2 cellular contexts compared by ENCODE assay signal in the genomic region with DNA sequence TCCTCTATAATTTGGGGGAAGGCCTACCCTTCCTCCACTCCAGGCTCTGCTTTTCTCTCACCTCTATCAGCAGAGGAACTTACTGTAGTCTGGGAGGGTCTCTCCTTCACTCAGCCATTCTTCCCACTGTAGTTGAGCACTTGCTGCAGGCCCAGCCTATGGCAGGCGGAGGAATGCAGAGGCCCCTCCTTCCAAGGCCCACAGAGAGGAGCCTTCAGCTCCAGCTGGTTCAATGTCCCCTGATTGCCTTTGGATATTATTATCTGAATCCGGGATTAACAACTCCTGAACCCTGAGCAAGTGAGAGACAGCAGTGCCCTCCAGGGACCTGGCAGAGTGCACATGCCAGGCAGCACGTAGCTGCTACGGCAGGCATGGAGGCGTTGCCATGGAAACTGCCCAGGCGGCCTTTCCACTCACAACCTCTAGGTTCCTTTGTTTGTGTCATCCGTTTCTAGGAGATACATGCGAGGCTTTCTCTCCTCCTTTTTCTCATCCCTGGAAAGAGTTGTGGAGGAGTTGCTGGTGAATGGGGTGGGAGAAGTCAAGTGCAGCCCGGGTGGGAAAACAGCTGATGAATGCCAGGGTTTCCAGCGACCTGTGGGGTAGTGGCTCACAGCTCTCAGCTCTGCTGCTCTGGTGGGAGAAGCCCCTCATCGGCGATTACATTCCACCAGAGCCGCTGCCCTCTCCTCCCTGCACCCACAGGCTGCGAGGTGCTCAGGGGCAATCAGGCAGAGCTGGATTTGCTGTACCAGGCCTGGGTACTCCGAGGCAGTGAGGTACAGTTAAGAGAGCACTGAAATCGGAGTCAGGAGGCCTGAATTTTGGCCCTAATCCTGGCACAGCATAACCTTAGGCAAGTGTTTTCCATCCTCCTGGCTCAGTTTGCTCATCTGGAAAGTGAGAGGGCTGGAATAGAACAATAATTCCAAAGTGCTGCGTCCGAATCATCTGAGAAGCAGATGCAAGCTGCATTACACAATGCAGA.
A peak's percentile ranks its signal among the peaks of the same experiment; 100 is the strongest.
TF ChIP-seq lines count a peak whose summit lies in the region.

No MANE protein-coding gene starts in this region.

TF ChIP-seq in K562, 482 proteins besides CTCF, POLR2A, EP300 and RAD21 (continued from another document):
- no peak for TF ChIP-seq FOXK1 (CRISPR knock-in tag; IDR thresholded peaks at IDR 0.05; ENCODE audit: borderline replicate concordance)
- TF ChIP-seq, protein P1, sequence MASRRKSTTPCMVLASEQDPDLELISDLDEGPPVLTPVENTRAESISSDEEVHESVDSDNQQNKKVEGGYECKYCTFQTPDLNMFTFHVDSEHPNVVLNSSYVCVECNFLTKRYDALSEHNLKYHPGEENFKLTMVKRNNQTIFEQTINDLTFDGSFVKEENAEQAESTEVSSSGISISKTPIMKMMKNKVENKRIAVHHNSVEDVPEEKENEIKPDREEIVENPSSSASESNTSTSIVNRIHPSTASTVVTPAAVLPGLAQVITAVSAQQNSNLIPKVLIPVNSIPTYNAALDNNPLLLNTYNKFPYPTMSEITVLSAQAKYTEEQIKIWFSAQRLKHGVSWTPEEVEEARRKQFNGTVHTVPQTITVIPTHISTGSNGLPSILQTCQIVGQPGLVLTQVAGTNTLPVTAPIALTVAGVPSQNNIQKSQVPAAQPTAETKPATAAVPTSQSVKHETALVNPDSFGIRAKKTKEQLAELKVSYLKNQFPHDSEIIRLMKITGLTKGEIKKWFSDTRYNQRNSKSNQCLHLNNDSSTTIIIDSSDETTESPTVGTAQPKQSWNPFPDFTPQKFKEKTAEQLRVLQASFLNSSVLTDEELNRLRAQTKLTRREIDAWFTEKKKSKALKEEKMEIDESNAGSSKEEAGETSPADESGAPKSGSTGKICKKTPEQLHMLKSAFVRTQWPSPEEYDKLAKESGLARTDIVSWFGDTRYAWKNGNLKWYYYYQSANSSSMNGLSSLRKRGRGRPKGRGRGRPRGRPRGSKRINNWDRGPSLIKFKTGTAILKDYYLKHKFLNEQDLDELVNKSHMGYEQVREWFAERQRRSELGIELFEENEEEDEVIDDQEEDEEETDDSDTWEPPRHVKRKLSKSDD (conservative IDR thresholded peaks at IDR 0.05; ENCODE audit: low read length) = peak; percentile 76; the same call in 1 of the 2 replicates
- TF ChIP-seq, protein P2, sequence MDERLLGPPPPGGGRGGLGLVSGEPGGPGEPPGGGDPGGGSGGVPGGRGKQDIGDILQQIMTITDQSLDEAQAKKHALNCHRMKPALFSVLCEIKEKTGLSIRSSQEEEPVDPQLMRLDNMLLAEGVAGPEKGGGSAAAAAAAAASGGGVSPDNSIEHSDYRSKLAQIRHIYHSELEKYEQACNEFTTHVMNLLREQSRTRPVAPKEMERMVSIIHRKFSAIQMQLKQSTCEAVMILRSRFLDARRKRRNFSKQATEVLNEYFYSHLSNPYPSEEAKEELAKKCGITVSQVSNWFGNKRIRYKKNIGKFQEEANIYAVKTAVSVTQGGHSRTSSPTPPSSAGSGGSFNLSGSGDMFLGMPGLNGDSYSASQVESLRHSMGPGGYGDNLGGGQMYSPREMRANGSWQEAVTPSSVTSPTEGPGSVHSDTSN (CRISPR knock-in tag; IDR thresholded peaks at IDR 0.05; ENCODE audit: low read depth) = no peak
- TF ChIP-seq, protein P2 (tag; conservative IDR thresholded peaks at IDR 0.05; ENCODE audit: low read depth) = no peak
- peak; percentile 59; the same call in 1 of the 2 replicates for TF ChIP-seq FOXJ2 (tag; IDR thresholded peaks at IDR 0.05)
- TF ChIP-seq NR4A1 (CRISPR knock-in tag; IDR thresholded peaks at IDR 0.05) = no peak
- TF ChIP-seq NR4A1 (tag; IDR thresholded peaks at IDR 0.05) = no peak

TF ChIP-seq in neural cell, 6 proteins besides CTCF, POLR2A, EP300 and RAD21 (continued from another document):
- TF ChIP-seq, protein P3, sequence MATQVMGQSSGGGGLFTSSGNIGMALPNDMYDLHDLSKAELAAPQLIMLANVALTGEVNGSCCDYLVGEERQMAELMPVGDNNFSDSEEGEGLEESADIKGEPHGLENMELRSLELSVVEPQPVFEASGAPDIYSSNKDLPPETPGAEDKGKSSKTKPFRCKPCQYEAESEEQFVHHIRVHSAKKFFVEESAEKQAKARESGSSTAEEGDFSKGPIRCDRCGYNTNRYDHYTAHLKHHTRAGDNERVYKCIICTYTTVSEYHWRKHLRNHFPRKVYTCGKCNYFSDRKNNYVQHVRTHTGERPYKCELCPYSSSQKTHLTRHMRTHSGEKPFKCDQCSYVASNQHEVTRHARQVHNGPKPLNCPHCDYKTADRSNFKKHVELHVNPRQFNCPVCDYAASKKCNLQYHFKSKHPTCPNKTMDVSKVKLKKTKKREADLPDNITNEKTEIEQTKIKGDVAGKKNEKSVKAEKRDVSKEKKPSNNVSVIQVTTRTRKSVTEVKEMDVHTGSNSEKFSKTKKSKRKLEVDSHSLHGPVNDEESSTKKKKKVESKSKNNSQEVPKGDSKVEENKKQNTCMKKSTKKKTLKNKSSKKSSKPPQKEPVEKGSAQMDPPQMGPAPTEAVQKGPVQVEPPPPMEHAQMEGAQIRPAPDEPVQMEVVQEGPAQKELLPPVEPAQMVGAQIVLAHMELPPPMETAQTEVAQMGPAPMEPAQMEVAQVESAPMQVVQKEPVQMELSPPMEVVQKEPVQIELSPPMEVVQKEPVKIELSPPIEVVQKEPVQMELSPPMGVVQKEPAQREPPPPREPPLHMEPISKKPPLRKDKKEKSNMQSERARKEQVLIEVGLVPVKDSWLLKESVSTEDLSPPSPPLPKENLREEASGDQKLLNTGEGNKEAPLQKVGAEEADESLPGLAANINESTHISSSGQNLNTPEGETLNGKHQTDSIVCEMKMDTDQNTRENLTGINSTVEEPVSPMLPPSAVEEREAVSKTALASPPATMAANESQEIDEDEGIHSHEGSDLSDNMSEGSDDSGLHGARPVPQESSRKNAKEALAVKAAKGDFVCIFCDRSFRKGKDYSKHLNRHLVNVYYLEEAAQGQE (IDR thresholded peaks at IDR 0.05; ENCODE audit: borderline replicate concordance) = no peak
TF ChIP-seq in neural cell: peak in this region for 3.
